Comparison of ENCODE assay signal across 22 cellular contexts in the genomic region with DNA sequence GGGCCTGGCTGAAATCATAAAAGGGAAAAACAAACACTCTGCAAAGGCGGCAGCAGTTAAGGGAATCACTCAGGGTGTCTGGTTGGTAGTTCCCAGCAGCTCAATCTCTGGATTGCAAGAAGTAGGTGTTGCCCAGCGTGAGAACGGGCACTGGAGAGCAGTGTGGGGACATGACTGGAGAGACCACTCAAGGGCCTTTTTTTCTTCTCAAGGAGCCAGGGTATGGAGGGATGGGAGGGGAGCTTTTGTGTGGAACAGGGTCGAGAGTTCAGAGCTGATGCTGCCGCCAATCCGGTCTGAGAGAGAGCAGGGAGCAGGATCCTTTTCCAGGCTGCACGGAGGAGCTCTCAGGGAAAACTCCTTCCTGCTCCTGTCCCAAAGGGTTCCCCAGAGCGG. TPM values are rescaled to one million over a fixed set of nuclear protein-coding genes. Genes with fewer than 3 reads are reported as not detected.
DNase-seq lines count a peak whose midpoint lies in the region; FAIRE-seq and TF ChIP-seq lines count a peak whose summit lies in the region.
"Had no signal": no experiment of that assay in that cellular context is flagged by ENCODE, and none has a peak within 500 bp of the region (broad histone marks: within the 10 kb centered on the region; RNA-seq: fewer than 3 reads in every experiment).

No MANE protein-coding gene starts in this region.

- H3K27ac ChIP-seq in kidney (ENCODE audit: low read depth in 2 of 2, low read length in 2 of 2) (no peak overlapping the region), coronary artery (no peak overlapping the region)
- H3K27ac ChIP-seq: neural progenitor cell, right atrium auricular region, tibial artery had no signal

- peaks cover 0 to 2% of the 10 kb centered on the region in 2 donors for H3K36me3 ChIP-seq in kidney (ENCODE audit: control insufficient read depth in 1 of 2, insufficient read depth in 2 of 2, low read length in 2 of 2)
- H3K36me3 ChIP-seq: neural progenitor cell, right atrium auricular region, tibial artery had no signal

- peak; percentile 69 for DNase-seq in COLO668 (lab: John Stamatoyannopoulos, UW; ENCODE audit: unreplicated experiment)
- peak; percentile 85 for DNase-seq in NCI-H1092 (lab: John Stamatoyannopoulos, UW)
- DNase-seq in NCI-H510A (lab: John Stamatoyannopoulos, UW), result peak; percentile 70
- DNase-seq in kidney, result peak; percentile 10
- DNase-seq in effector CD4-positive, alpha-beta T cell, result no peak
- no peak for DNase-seq in SW 1271 (lab: John Stamatoyannopoulos, UW)
- no peak for DNase-seq in coronary artery (ENCODE audit: low spot score)
- no peak for DNase-seq in stimulated activated CD4-positive, alpha-beta T cell treated with anti-CD3 and anti-CD28 coated beads, Interleukin-1b, Interleukin-23, amount 100 ng/mL, for 48 hours
- DNase-seq: activated B cell treated with CpG ODN at 0.5 μM for 24 hours; activated gamma-delta T cell; Karpas-422; left ventricle myocardium superior; NCI-H524 treated with DMSO at 0.1 percent for 48 hours; stimulated activated CD4-positive, alpha-beta T cell treated with anti-CD3 and anti-CD28 coated beads, Interleukin-2, amount 100 ng/mL, for 48 hours; T-helper 1 cell had no signal

- TF ChIP-seq CTCF in kidney (IDR thresholded peaks at IDR 0.05; ENCODE audit: borderline replicate concordance, extremely low read depth, insufficient read depth) (no peak), coronary artery (IDR thresholded peaks at IDR 0.05) (no peak)

- H3K9me3 ChIP-seq in kidney (ENCODE audit: control insufficient read depth in 1 of 2, low read length in 2 of 2), result no peaks in the 10 kb centered on the region
- H3K9me3 ChIP-seq: right atrium auricular region, tibial artery had no signal

- intact Hi-C loops in kidney (cut with DNase I), result no loop called here

- no peak overlapping the region for H3K9ac ChIP-seq in kidney (ENCODE audit: low read length in 2 of 2)
- H3K9ac ChIP-seq: neural progenitor cell had no signal

- H3K4me3 ChIP-seq in kidney (ENCODE audit: low read length in 2 of 2) (no peak overlapping the region), coronary artery (no peak overlapping the region)
- H3K4me3 ChIP-seq: neural progenitor cell, right atrium auricular region, tibial artery had no signal

- FAIRE-seq in kidney (lab: Jason Lieb, UNC), result no peak
- FAIRE-seq: astrocyte, GM19239 had no signal

- no peaks in the 10 kb centered on the region for H3K4me1 ChIP-seq in kidney (ENCODE audit: control insufficient read depth in 1 of 2, insufficient read depth in 1 of 2, low read depth in 1 of 2, low read length in 2 of 2)
- H3K4me1 ChIP-seq: neural progenitor cell, right atrium auricular region had no signal

RNA-seq across cellular contexts. Expression of a gene that starts 15.2 kb away (rescaled TPM):
- 7.8 TPM for total RNA-seq in kidney
- polyA plus RNA-seq in kidney (ENCODE audit: insufficient read depth, low read depth, low replicate concordance), result 62.9 TPM
- total RNA-seq: activated B cell treated with CpG ODN at 0.5 μM for 24 hours, astrocyte, RPMI7951 had no signal
- polyA plus RNA-seq: AG04450 had no signal

Comparison
In these comparisons a context has a peak if more than half of its experiments do, and no peak if none do; other contexts are left out.
1. DNase-seq: peak in COLO668 (single experiment), NCI-H1092 (single experiment), NCI-H510A (single experiment) and kidney (single experiment); none in effector CD4-positive, alpha-beta T cell (single experiment), SW 1271 (0 of 2), coronary artery (single experiment) and stimulated activated CD4-positive, alpha-beta T cell treated with anti-CD3 and anti-CD28 coated beads, Interleukin-1b, Interleukin-23, amount 100 ng/mL, for 48 hours (single experiment).